1 cellular context compared by ENCODE assay signal in genomic region chrX:37959212-37960021, GRCh38.
TF ChIP-seq lines count a peak whose summit lies in the region.

No MANE protein-coding gene starts in this region.

TF ChIP-seq in HepG2, 621 proteins besides CTCF, POLR2A, EP300 and RAD21 (continued from another document and continues in another):
- TF ChIP-seq PRDM10 (CRISPR knock-in tag; IDR thresholded peaks at IDR 0.05; ENCODE audit: low read depth) (no peak), NR2F6 (IDR thresholded peaks at IDR 0.05) (peak; percentile 72), NR2F6 (CRISPR knock-in tag; IDR thresholded peaks at IDR 0.05) (no peak), JUNB (CRISPR knock-in tag; IDR thresholded peaks at IDR 0.05; ENCODE audit: borderline replicate concordance) (no peak), ZNF3 (CRISPR knock-in tag; IDR thresholded peaks at IDR 0.05) (no peak), NFATC3 (CRISPR knock-in tag; IDR thresholded peaks at IDR 0.05) (no peak), ZSCAN30 (CRISPR knock-in tag; IDR thresholded peaks at IDR 0.05) (no peak), ZFP37 (CRISPR knock-in tag; IDR thresholded peaks at IDR 0.05; ENCODE audit: borderline replicate concordance) (no peak), ZNF883 (CRISPR knock-in tag; IDR thresholded peaks at IDR 0.05; ENCODE audit: not compliant biosample characterization) (no peak), FUBP1 (CRISPR knock-in tag; IDR thresholded peaks at IDR 0.05; ENCODE audit: borderline replicate concordance) (no peak), ZMYM4 (CRISPR knock-in tag; IDR thresholded peaks at IDR 0.05) (peak; percentile 32; the same call in 1 of the 2 replicates), SMAD9 (CRISPR knock-in tag; IDR thresholded peaks at IDR 0.05) (no peak), HNF4A (CRISPR knock-in tag; IDR thresholded peaks at IDR 0.05) (peak; percentile 91), ZNF441 (CRISPR knock-in tag; IDR thresholded peaks at IDR 0.05; ENCODE audit: borderline replicate concordance) (no peak), STAT6 (CRISPR knock-in tag; IDR thresholded peaks at IDR 0.05; ENCODE audit: borderline replicate concordance) (0 out of 2 replicates have a peak, but pooled peaks have one; percentile 61), SNAPC5 (CRISPR knock-in tag; IDR thresholded peaks at IDR 0.05; ENCODE audit: borderline replicate concordance) (no peak), ZMAT3 (CRISPR knock-in tag; conservative IDR thresholded peaks at IDR 0.05) (no peak), PREB (CRISPR knock-in tag; IDR thresholded peaks at IDR 0.05) (no peak), LBX2 (CRISPR knock-in tag; IDR thresholded peaks at IDR 0.05; ENCODE audit: borderline replicate concordance) (no peak), ZNF260 (CRISPR knock-in tag; IDR thresholded peaks at IDR 0.05; ENCODE audit: borderline replicate concordance, low read depth) (no peak), NCOA2 (CRISPR knock-in tag; IDR thresholded peaks at IDR 0.05) (peak; percentile 96), HNRNPUL1 (IDR thresholded peaks at IDR 0.05; ENCODE audit: low read depth, low read length) (no peak), IKZF5 (CRISPR knock-in tag; IDR thresholded peaks at IDR 0.05) (peak; percentile 72; the same call in 1 of the 2 replicates), ZNF768 (CRISPR knock-in tag; IDR thresholded peaks at IDR 0.05) (no peak), ZSCAN25 (CRISPR knock-in tag; IDR thresholded peaks at IDR 0.05) (no peak), JUND (CRISPR knock-in tag; IDR thresholded peaks at IDR 0.05) (peak; percentile 52; the same call in 1 of the 2 replicates), CBFB (CRISPR knock-in tag; IDR thresholded peaks at IDR 0.05) (peak; percentile 75), ZNF788 (CRISPR knock-in tag; IDR thresholded peaks at IDR 0.05; ENCODE audit: borderline replicate concordance) (no peak), ZSCAN9 (CRISPR knock-in tag; IDR thresholded peaks at IDR 0.05; ENCODE audit: borderline replicate concordance) (no peak), ZNF333 (CRISPR knock-in tag; IDR thresholded peaks at IDR 0.05; ENCODE audit: borderline replicate concordance) (no peak), BRD4 (CRISPR knock-in tag; IDR thresholded peaks at IDR 0.05) (no peak), RBAK (CRISPR knock-in tag; IDR thresholded peaks at IDR 0.05) (no peak), ZNF264 (CRISPR knock-in tag; IDR thresholded peaks at IDR 0.05) (peak; percentile 30; the same call in 1 of the 2 replicates), NCOA1 (CRISPR knock-in tag; IDR thresholded peaks at IDR 0.05) (no peak), MLLT10 (CRISPR knock-in tag; IDR thresholded peaks at IDR 0.05) (no peak), SMYD3 (CRISPR knock-in tag; IDR thresholded peaks at IDR 0.05) (0 out of 2 replicates have a peak, but pooled peaks have one; percentile 63), ZNF432 (CRISPR knock-in tag; IDR thresholded peaks at IDR 0.05; ENCODE audit: borderline replicate concordance) (no peak), ZNF496 (CRISPR knock-in tag; IDR thresholded peaks at IDR 0.05; ENCODE audit: insufficient replicate concordance) (no peak)
- TF ChIP-seq, protein P1, sequence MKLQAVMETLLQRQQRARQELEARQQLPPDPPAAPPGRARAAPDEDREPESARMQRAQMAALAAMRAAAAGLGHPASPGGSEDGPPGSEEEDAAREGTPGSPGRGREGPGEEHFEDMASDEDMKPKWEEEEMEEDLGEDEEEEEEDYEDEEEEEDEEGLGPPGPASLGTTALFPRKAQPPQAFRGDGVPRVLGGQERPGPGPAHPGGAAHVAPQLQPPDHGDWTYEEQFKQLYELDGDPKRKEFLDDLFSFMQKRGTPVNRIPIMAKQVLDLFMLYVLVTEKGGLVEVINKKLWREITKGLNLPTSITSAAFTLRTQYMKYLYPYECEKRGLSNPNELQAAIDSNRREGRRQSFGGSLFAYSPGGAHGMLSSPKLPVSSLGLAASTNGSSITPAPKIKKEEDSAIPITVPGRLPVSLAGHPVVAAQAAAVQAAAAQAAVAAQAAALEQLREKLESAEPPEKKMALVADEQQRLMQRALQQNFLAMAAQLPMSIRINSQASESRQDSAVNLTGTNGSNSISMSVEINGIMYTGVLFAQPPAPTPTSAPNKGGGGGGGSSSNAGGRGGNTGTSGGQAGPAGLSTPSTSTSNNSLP (IDR thresholded peaks at IDR 0.05; ENCODE audit: low read depth, low read length): peak; percentile 80
- TF ChIP-seq, protein P2, sequence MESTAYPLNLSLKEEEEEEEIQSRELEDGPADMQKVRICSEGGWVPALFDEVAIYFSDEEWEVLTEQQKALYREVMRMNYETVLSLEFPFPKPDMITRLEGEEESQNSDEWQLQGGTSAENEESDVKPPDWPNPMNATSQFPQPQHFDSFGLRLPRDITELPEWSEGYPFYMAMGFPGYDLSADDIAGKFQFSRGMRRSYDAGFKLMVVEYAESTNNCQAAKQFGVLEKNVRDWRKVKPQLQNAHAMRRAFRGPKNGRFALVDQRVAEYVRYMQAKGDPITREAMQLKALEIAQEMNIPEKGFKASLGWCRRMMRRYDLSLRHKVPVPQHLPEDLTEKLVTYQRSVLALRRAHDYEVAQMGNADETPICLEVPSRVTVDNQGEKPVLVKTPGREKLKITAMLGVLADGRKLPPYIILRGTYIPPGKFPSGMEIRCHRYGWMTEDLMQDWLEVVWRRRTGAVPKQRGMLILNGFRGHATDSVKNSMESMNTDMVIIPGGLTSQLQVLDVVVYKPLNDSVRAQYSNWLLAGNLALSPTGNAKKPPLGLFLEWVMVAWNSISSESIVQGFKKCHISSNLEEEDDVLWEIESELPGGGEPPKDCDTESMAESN (CRISPR knock-in tag; conservative IDR thresholded peaks at IDR 0.05): no peak; the same call in 1 of the 2 replicates
- TF ChIP-seq, protein P3, sequence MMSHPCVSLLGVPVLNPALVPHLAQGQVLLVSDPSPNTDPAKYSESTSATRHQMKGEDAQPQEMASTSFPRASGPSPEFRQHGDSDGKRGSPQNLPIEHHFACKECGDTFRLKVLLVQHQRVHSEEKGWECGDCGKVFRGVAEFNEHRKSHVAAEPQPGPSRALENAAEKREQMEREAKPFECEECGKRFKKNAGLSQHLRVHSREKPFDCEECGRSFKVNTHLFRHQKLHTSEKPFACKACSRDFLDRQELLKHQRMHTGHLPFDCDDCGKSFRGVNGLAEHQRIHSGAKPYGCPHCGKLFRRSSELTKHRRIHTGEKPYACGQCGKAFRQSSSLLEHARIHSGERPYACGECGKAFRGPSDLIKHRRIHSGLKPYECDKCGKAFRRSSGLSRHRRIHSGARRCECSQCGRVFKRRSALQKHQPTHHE (CRISPR knock-in tag; IDR thresholded peaks at IDR 0.05; ENCODE audit: borderline replicate concordance): no peak
- TF ChIP-seq, protein P4, sequence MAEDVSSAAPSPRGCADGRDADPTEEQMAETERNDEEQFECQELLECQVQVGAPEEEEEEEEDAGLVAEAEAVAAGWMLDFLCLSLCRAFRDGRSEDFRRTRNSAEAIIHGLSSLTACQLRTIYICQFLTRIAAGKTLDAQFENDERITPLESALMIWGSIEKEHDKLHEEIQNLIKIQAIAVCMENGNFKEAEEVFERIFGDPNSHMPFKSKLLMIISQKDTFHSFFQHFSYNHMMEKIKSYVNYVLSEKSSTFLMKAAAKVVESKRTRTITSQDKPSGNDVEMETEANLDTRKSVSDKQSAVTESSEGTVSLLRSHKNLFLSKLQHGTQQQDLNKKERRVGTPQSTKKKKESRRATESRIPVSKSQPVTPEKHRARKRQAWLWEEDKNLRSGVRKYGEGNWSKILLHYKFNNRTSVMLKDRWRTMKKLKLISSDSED (CRISPR knock-in tag; IDR thresholded peaks at IDR 0.05): no peak
- TF ChIP-seq, protein P5, sequence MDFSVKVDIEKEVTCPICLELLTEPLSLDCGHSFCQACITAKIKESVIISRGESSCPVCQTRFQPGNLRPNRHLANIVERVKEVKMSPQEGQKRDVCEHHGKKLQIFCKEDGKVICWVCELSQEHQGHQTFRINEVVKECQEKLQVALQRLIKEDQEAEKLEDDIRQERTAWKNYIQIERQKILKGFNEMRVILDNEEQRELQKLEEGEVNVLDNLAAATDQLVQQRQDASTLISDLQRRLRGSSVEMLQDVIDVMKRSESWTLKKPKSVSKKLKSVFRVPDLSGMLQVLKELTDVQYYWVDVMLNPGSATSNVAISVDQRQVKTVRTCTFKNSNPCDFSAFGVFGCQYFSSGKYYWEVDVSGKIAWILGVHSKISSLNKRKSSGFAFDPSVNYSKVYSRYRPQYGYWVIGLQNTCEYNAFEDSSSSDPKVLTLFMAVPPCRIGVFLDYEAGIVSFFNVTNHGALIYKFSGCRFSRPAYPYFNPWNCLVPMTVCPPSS (IDR thresholded peaks at IDR 0.05): no peak
